Comparison of ENCODE assay signal across 8 cellular contexts in genomic region chr16:67150058-67150832, GRCh38. TPM values are rescaled to one million over a fixed set of nuclear protein-coding genes. Genes with fewer than 3 reads are reported as not detected.
DNase-seq lines count a peak whose midpoint lies in the region; ATAC-seq and TF ChIP-seq lines count a peak whose summit lies in the region.

No MANE protein-coding gene starts in this region.

- peaks cover 8% of the 10 kb centered on the region for H3K4me1 ChIP-seq in CD8-positive, alpha-beta T cell (ENCODE audit: insufficient read depth, low read length)
- H3K4me1 ChIP-seq in hepatocyte (ENCODE audit: insufficient read depth) (peaks cover 17% of the 10 kb centered on the region), Karpas-422 (ENCODE audit: low read length) (peaks cover 3% of the 10 kb centered on the region)

- no peak overlapping the region for H3K9ac ChIP-seq in Karpas-422 (ENCODE audit: low read length)

- no peak overlapping the region for H3K27ac Mint-ChIP-seq in CD8-positive, alpha-beta T cell
- no peak overlapping the region for H3K27ac Mint-ChIP-seq in activated naive CD8-positive, alpha-beta T cell treated with anti-CD3 and anti-CD28 coated beads, Interleukin-2, amount 50 U/mL, for 24 hours

- peaks cover 10% of the 10 kb centered on the region for H3K27me3 Mint-ChIP-seq in CD8-positive, alpha-beta T cell (ENCODE audit: low read depth)
- peaks cover 19% of the 10 kb centered on the region for H3K27me3 Mint-ChIP-seq in activated naive CD8-positive, alpha-beta T cell treated with anti-CD3 and anti-CD28 coated beads, Interleukin-2, amount 50 U/mL, for 24 hours

- H2AFZ ChIP-seq in hepatocyte (peak overlapping the region; percentile 94), Karpas-422 (ENCODE audit: low read length) (no peak overlapping the region)

- peaks cover 4% of the 10 kb centered on the region for H3K79me2 ChIP-seq in hepatocyte
- H3K79me2 ChIP-seq in Karpas-422 (ENCODE audit: low read length), result no peaks in the 10 kb centered on the region

- POLR2A ChIA-PET in CD8-positive, alpha-beta T cell (lab: Charles Lee), result interaction anchor here (1.7 to 2.0 kb wide), 2 partner anchors 10 to 136 kb away, joined by 4 to 6 read pairs; partner anchors contain the start of genes FBXL8 and TRADD

- peaks cover 30% of the 10 kb centered on the region for H3K36me3 Mint-ChIP-seq in CD8-positive, alpha-beta T cell
- peaks cover 16% of the 10 kb centered on the region for H3K36me3 Mint-ChIP-seq in activated naive CD8-positive, alpha-beta T cell treated with anti-CD3 and anti-CD28 coated beads, Interleukin-2, amount 50 U/mL, for 24 hours (ENCODE audit: low read depth)

- H3K4me3 ChIP-seq in CD8-positive, alpha-beta T cell (ENCODE audit: low read depth, low read length), result peak overlapping the region; percentile 63
- peak overlapping the region; percentile 82 for H3K4me3 ChIP-seq in hepatocyte
- peak overlapping the region; percentile 67 for H3K4me3 ChIP-seq in skeletal muscle cell (ENCODE audit: low read depth, low read length)
- H3K4me3 ChIP-seq in Karpas-422 (ENCODE audit: low read length), result no peak overlapping the region

- H3K4me1 Mint-ChIP-seq in CD8-positive, alpha-beta T cell (ENCODE audit: low read depth), result peaks cover 19% of the 10 kb centered on the region
- peaks cover 16% of the 10 kb centered on the region for H3K4me1 Mint-ChIP-seq in activated naive CD8-positive, alpha-beta T cell treated with anti-CD3 and anti-CD28 coated beads, Interleukin-2, amount 50 U/mL, for 24 hours

- peak overlapping the region; percentile 39 for H3K4me3 Mint-ChIP-seq in CD8-positive, alpha-beta T cell
- peak overlapping the region; percentile 63 for H3K4me3 Mint-ChIP-seq in activated naive CD8-positive, alpha-beta T cell treated with anti-CD3 and anti-CD28 coated beads, Interleukin-2, amount 50 U/mL, for 24 hours

- H3K4me2 ChIP-seq in hepatocyte (peak overlapping the region; percentile 92), Karpas-422 (ENCODE audit: low read depth, low read length, poor library complexity, severe bottlenecking) (no peak overlapping the region)

- ATAC-seq in CD8-positive, alpha-beta T cell, result peak; percentile 70
- ATAC-seq in GM21390 (IDR thresholded peaks at IDR 0.05; ENCODE audit: unreplicated experiment), result peak; percentile 24
- ATAC-seq in activated naive CD8-positive, alpha-beta T cell treated with anti-CD3 and anti-CD28 coated beads, Interleukin-2, amount 50 U/mL, for 24 hours, result peak; percentile 64
- ATAC-seq in HG03139 (IDR thresholded peaks at IDR 0.05; ENCODE audit: unreplicated experiment), result no peak

- TF ChIP-seq CTCF in CD8-positive, alpha-beta T cell (IDR thresholded peaks at IDR 0.05), result no peak
- TF ChIP-seq CTCF in hepatocyte (IDR thresholded peaks at IDR 0.05; ENCODE audit: poor library complexity), result peak; percentile 13

- H3K9me2 ChIP-seq in hepatocyte (replicated peaks; ENCODE audit: insufficient read depth) (no peaks in the 10 kb centered on the region), Karpas-422 (replicated peaks; ENCODE audit: insufficient read depth, low read length) (no peaks in the 10 kb centered on the region)

- CTCF ChIA-PET in CD8-positive, alpha-beta T cell (lab: Charles Lee), result interaction anchor here (1.1 to 1.3 kb wide), 3 partner anchors 10 to 35 kb away, joined by 3 to 5 read pairs (median 3); no protein-coding TSS in a partner anchor

- H3K36me3 ChIP-seq in CD8-positive, alpha-beta T cell (ENCODE audit: insufficient read depth, low read length), result peaks cover 11% of the 10 kb centered on the region
- H3K36me3 ChIP-seq in hepatocyte (replicated peaks; ENCODE audit: insufficient read depth, low read depth) (no peaks in the 10 kb centered on the region), Karpas-422 (ENCODE audit: insufficient read depth, low read length) (no peaks in the 10 kb centered on the region; the same call in 1 of the 2 replicates)

- H3K27ac ChIP-seq in CD8-positive, alpha-beta T cell (ENCODE audit: low read depth, low read length), result no peak overlapping the region
- peak overlapping the region; percentile 98 for H3K27ac ChIP-seq in hepatocyte
- H3K27ac ChIP-seq in Karpas-422 (ENCODE audit: low read length), result no peak overlapping the region

- no peaks in the 10 kb centered on the region for H3K27me3 ChIP-seq in CD8-positive, alpha-beta T cell (ENCODE audit: insufficient read depth, low read length)
- H3K27me3 ChIP-seq in hepatocyte (peaks cover 13% of the 10 kb centered on the region), Karpas-422 (ENCODE audit: low read length) (no peaks in the 10 kb centered on the region)

- no peaks in the 10 kb centered on the region for H4K20me1 ChIP-seq in hepatocyte (ENCODE audit: insufficient read depth, poor library complexity, severe bottlenecking)
- peaks cover 13% of the 10 kb centered on the region; the same call in 1 of the 2 replicates for H4K20me1 ChIP-seq in Karpas-422 (ENCODE audit: insufficient read depth, low read depth, low read length)

- no peak for DNase-seq in CD8-positive, alpha-beta T cell
- DNase-seq in NCI-H2227 treated with DMSO at 0.1 percent for 48 hours (lab: John Stamatoyannopoulos, UW), result peak; percentile 46
- peak; percentile 54 for DNase-seq in activated naive CD8-positive, alpha-beta T cell treated with anti-CD3 and anti-CD28 coated beads, Interleukin-2, amount 50 U/mL, for 24 hours
- peak; percentile 86 for DNase-seq in hepatocyte (ENCODE audit: low spot score)
- no peak for DNase-seq in skeletal muscle cell (ENCODE audit: low read depth)
- DNase-seq in Karpas-422, result no peak

- no peaks in the 10 kb centered on the region for H3K9me3 Mint-ChIP-seq in CD8-positive, alpha-beta T cell
- no peaks in the 10 kb centered on the region for H3K9me3 Mint-ChIP-seq in activated naive CD8-positive, alpha-beta T cell treated with anti-CD3 and anti-CD28 coated beads, Interleukin-2, amount 50 U/mL, for 24 hours

- 15% methylated on average over 35 of the region's 92 CpGs for WGBS in hepatocyte (ENCODE audit: low lambda C conversion rate, missing lambda C conversion rate)

- H3K9me3 ChIP-seq in CD8-positive, alpha-beta T cell (ENCODE audit: low read length), result no peaks in the 10 kb centered on the region
- H3K9me3 ChIP-seq in hepatocyte (ENCODE audit: low read depth), result no peaks in the 10 kb centered on the region
- H3K9me3 ChIP-seq in Karpas-422 (ENCODE audit: low read length), result no peaks in the 10 kb centered on the region

- intact Hi-C loops in CD8-positive, alpha-beta T cell (cut with DNase I, micrococcal nuclease), result no loop called here

RNA-seq across cellular contexts. Expression of gene B3GNT9, which starts 0.6 kb away (rescaled TPM):
- total RNA-seq in CD8-positive, alpha-beta T cell, result 1 to 10 TPM in 1 of 2 experiments, under 1 TPM in 1; 0.58 to 1.2 TPM
- total RNA-seq in hepatocyte, result 33.3 and 34.5 TPM in 2 replicates
- polyA plus RNA-seq in hepatocyte, result 37.5 and 44.2 TPM in 2 replicates
- 1.4 and 1.8 TPM in 2 replicates for total RNA-seq in Karpas-422 (2014; rRNA removed; shearing (Covaris generic); ENCODE audit: low replicate concordance)

RNA-seq across cellular contexts. Expression of gene TRADD, which starts 9.5 kb away (rescaled TPM):
- total RNA-seq in CD8-positive, alpha-beta T cell, result 10 to 100 TPM; 15.5 to 17.1 TPM
- total RNA-seq in hepatocyte, result 18.5 and 21.9 TPM in 2 replicates
- polyA plus RNA-seq in hepatocyte, result 31.4 and 32.4 TPM in 2 replicates
- 11.4 and 14.7 TPM in 2 replicates for total RNA-seq in Karpas-422 (2014; rRNA removed; shearing (Covaris generic); ENCODE audit: low replicate concordance)

RNA-seq across cellular contexts. Expression of gene FBXL8, which starts 9.5 kb away (rescaled TPM):
- 1 to 10 TPM; 4.4 to 6.4 TPM for total RNA-seq in CD8-positive, alpha-beta T cell
- 10.7 and 11.1 TPM in 2 replicates for total RNA-seq in hepatocyte
- 15.9 and 19.8 TPM in 2 replicates for polyA plus RNA-seq in hepatocyte
- 2.6 and 14.6 TPM in 2 replicates for total RNA-seq in Karpas-422 (2014; rRNA removed; shearing (Covaris generic); ENCODE audit: low replicate concordance)

RNA-seq across cellular contexts. Expression of gene HSF4, which starts 14.3 kb away (rescaled TPM):
- total RNA-seq in CD8-positive, alpha-beta T cell, result 1 to 10 TPM; 5.2 to 9.5 TPM
- 3.2 and 5.5 TPM in 2 replicates for total RNA-seq in hepatocyte
- 8.5 and 15.7 TPM in 2 replicates for polyA plus RNA-seq in hepatocyte
- 12.4 and 15.2 TPM in 2 replicates for total RNA-seq in Karpas-422 (2014; rRNA removed; shearing (Covaris generic); ENCODE audit: low replicate concordance)

RNA-seq across cellular contexts. Expression of gene NOL3, which starts 20.1 kb away (rescaled TPM):
- under 1 TPM; 0.36 to 0.71 TPM for total RNA-seq in CD8-positive, alpha-beta T cell
- total RNA-seq in hepatocyte, result 8.1 and 9.3 TPM in 2 replicates
- polyA plus RNA-seq in hepatocyte, result 10.9 and 11.0 TPM in 2 replicates
- total RNA-seq in Karpas-422 (2014; rRNA removed; shearing (Covaris generic); ENCODE audit: low replicate concordance), result 0.15 and 1.8 TPM in 2 replicates

Comparison
In these comparisons a context has a peak if more than half of its experiments do, and no peak if none do; other contexts are left out.
1. DNase-seq: peak in NCI-H2227 treated with DMSO at 0.1 percent for 48 hours (single experiment), activated naive CD8-positive, alpha-beta T cell treated with anti-CD3 and anti-CD28 coated beads, Interleukin-2, amount 50 U/mL, for 24 hours (single experiment) and hepatocyte (single experiment); none in CD8-positive, alpha-beta T cell (0 of 7), skeletal muscle cell (single experiment) and Karpas-422 (single experiment).
2. RNA of gene B3GNT9, which starts 0.6 kb away (total RNA-seq): 33.3 to 34.5 TPM in hepatocyte; 1.4 to 1.8 TPM in Karpas-422 and 0.58 to 1.2 TPM in CD8-positive, alpha-beta T cell; every median in the first group is over 10 times any median in the second.